Comparison of ENCODE assay signal across 8 cellular contexts in genomic region chr19:35776102-35776788, GRCh38. TPM values are rescaled to one million over a fixed set of nuclear protein-coding genes. Genes with fewer than 3 reads are reported as not detected.
A peak's percentile ranks its signal among the peaks of the same experiment; 100 is the strongest.
DNase-seq lines count a peak whose midpoint lies in the region; ATAC-seq and TF ChIP-seq lines count a peak whose summit lies in the region.

No MANE protein-coding gene starts in this region.

- H3K9me3 ChIP-seq in right lobe of liver (no peaks in the 10 kb centered on the region), transverse colon (no peaks in the 10 kb centered on the region), body of pancreas (no peaks in the 10 kb centered on the region)

- POLR2A ChIA-PET in activated naive CD8-positive, alpha-beta T cell treated with anti-CD3 and anti-CD28 coated beads, Interleukin-2, amount 10 ng/mL, durations not matched to agents 7 days and 5 days (lab: Charles Lee) = interaction anchor here (0.8 to 1.2 kb wide), 2 partner anchors 10 to 277 kb away, joined by 3 read pairs; partner anchors contain the start of gene THAP8

- H3K4me3 ChIP-seq in right lobe of liver = peak overlapping the region; percentile 73 to 81 (median 78)
- peak overlapping the region; percentile 56 to 90 (median 80) for H3K4me3 ChIP-seq in transverse colon
- H3K4me3 ChIP-seq in body of pancreas = no peak overlapping the region

- H3K36me3 Mint-ChIP-seq in activated naive CD4-positive, alpha-beta T cell treated with anti-CD3 and anti-CD28 coated beads, Interleukin-2, amount 10 ng/mL, durations not matched to agents 7 days and 5 days = peaks cover 28% of the 10 kb centered on the region
- peaks cover 4% of the 10 kb centered on the region for H3K36me3 Mint-ChIP-seq in activated naive CD8-positive, alpha-beta T cell treated with anti-CD3 and anti-CD28 coated beads, Interleukin-2, amount 10 ng/mL, durations not matched to agents 7 days and 5 days

- H3K4me1 Mint-ChIP-seq in activated naive CD4-positive, alpha-beta T cell treated with anti-CD3 and anti-CD28 coated beads, Interleukin-2, amount 10 ng/mL, durations not matched to agents 7 days and 5 days = peaks cover 28% of the 10 kb centered on the region
- peaks cover 22% of the 10 kb centered on the region for H3K4me1 Mint-ChIP-seq in activated naive CD8-positive, alpha-beta T cell treated with anti-CD3 and anti-CD28 coated beads, Interleukin-2, amount 10 ng/mL, durations not matched to agents 7 days and 5 days

- H3K36me3 ChIP-seq in right lobe of liver (no peaks in the 10 kb centered on the region), transverse colon (no peaks in the 10 kb centered on the region), body of pancreas (replicated peaks in 1 of 2; ENCODE audit: insufficient read depth in 1 of 2, low read depth in 2 of 2) (no peaks in the 10 kb centered on the region)

- H3K4me3 Mint-ChIP-seq in activated naive CD4-positive, alpha-beta T cell treated with anti-CD3 and anti-CD28 coated beads, Interleukin-2, amount 10 ng/mL, durations not matched to agents 7 days and 5 days = peak overlapping the region; percentile 81
- H3K4me3 Mint-ChIP-seq in activated naive CD8-positive, alpha-beta T cell treated with anti-CD3 and anti-CD28 coated beads, Interleukin-2, amount 10 ng/mL, durations not matched to agents 7 days and 5 days = peak overlapping the region; percentile 95

- H3K27me3 Mint-ChIP-seq in activated naive CD4-positive, alpha-beta T cell treated with anti-CD3 and anti-CD28 coated beads, Interleukin-2, amount 10 ng/mL, durations not matched to agents 7 days and 5 days = no peaks in the 10 kb centered on the region
- H3K27me3 Mint-ChIP-seq in activated naive CD8-positive, alpha-beta T cell treated with anti-CD3 and anti-CD28 coated beads, Interleukin-2, amount 10 ng/mL, durations not matched to agents 7 days and 5 days = no peaks in the 10 kb centered on the region

- CTCF ChIA-PET in activated naive CD4-positive, alpha-beta T cell treated with anti-CD3 and anti-CD28 coated beads, Interleukin-2, amount 10 ng/mL, durations not matched to agents 7 days and 5 days (lab: Charles Lee) = interaction anchor here (0.6 to 1.4 kb wide), 4 partner anchors 11 to 245 kb away, joined by 3 to 5 read pairs (median 4); no protein-coding TSS in a partner anchor

- intact Hi-C loops in right lobe of liver (cut with DNase I) = no loop called here
- intact Hi-C loops in transverse colon (cut with DNase I; ENCODE audit: low total_unique reads) = no loop called here
- intact Hi-C loops in body of pancreas (cut with DNase I) = no loop called here

- in situ Hi-C loops in transverse colon (cut with MboI; ENCODE audit: low pct_ligation_motif_present in 1 of 4, low pct_unique_long_range_greater_than_20kb in 1 of 4, low sequenced_read_pairs in 3 of 4) = no loop called here

- no peak for ATAC-seq in activated naive CD8-positive, alpha-beta T cell treated with anti-CD3 and anti-CD28 coated beads, Interleukin-2, amount 10 ng/mL, durations not matched to agents 7 days and 5 days (ENCODE audit: low read depth)
- ATAC-seq in right lobe of liver (no peak), body of pancreas (no peak)

- no peaks in the 10 kb centered on the region for H3K9me3 Mint-ChIP-seq in activated naive CD4-positive, alpha-beta T cell treated with anti-CD3 and anti-CD28 coated beads, Interleukin-2, amount 10 ng/mL, durations not matched to agents 7 days and 5 days
- no peaks in the 10 kb centered on the region for H3K9me3 Mint-ChIP-seq in activated naive CD8-positive, alpha-beta T cell treated with anti-CD3 and anti-CD28 coated beads, Interleukin-2, amount 10 ng/mL, durations not matched to agents 7 days and 5 days

- no peak for TF ChIP-seq CTCF in right lobe of liver (IDR thresholded peaks at IDR 0.05)
- no peak for TF ChIP-seq CTCF in transverse colon (IDR thresholded peaks at IDR 0.05)
- TF ChIP-seq CTCF in body of pancreas (IDR thresholded peaks at IDR 0.05) = no peak

- WGBS in right lobe of liver (ENCODE audit: insufficient coverage, low coverage, low lambda C conversion rate, missing lambda C conversion rate) = 51% methylated on average over 10 of the region's 13 CpGs
- 20 to 58% methylated on average over 3 to 13 of the region's 13 CpGs for WGBS in transverse colon (ENCODE audit: low coverage in 1 of 2), 2 donors
- 72 to 78% methylated on average over 12 to 13 of the region's 13 CpGs for WGBS in body of pancreas, 2 donors

- H3K27ac ChIP-seq in right lobe of liver = no peak overlapping the region
- peak overlapping the region in 1 of 4 donors; percentile 56 for H3K27ac ChIP-seq in transverse colon
- H3K27ac ChIP-seq in body of pancreas = no peak overlapping the region

- no peak for TF ChIP-seq EP300 in transverse colon (IDR thresholded peaks at IDR 0.05; ENCODE audit: low read depth)

- TF ChIP-seq POLR2A in right lobe of liver (IDR thresholded peaks at IDR 0.05) (no peak), transverse colon (IDR thresholded peaks at IDR 0.05) (no peak), body of pancreas (IDR thresholded peaks at IDR 0.05) (no peak)

- no peak for DNase-seq in activated naive CD4-positive, alpha-beta T cell treated with anti-CD3 and anti-CD28 coated beads, Interleukin-2, amount 10 ng/mL, durations not matched to agents 7 days and 5 days
- DNase-seq in activated naive CD4-positive, alpha-beta T cell treated with anti-CD3 and anti-CD28 coated beads, Interleukin-2, amount 50 U/mL, for 16 hours = no peak
- no peak for DNase-seq in activated naive CD8-positive, alpha-beta T cell treated with anti-CD3 and anti-CD28 coated beads, Interleukin-2, amount 10 ng/mL, durations not matched to agents 7 days and 5 days
- DNase-seq in right lobe of liver (no peak), transverse colon (no peak), body of pancreas (no peak), OCI-M1 (lab: John Stamatoyannopoulos, UW) (no peak)
- no peak for DNase-seq in stimulated activated CD4-positive, alpha-beta T cell treated with anti-CD3 and anti-CD28 coated beads, Interleukin-1b, Interleukin-23, amount 100 ng/mL, for 48 hours

- H3K27ac Mint-ChIP-seq in activated naive CD4-positive, alpha-beta T cell treated with anti-CD3 and anti-CD28 coated beads, Interleukin-2, amount 10 ng/mL, durations not matched to agents 7 days and 5 days = peak overlapping the region; percentile 64
- peak overlapping the region; percentile 88 for H3K27ac Mint-ChIP-seq in activated naive CD8-positive, alpha-beta T cell treated with anti-CD3 and anti-CD28 coated beads, Interleukin-2, amount 10 ng/mL, durations not matched to agents 7 days and 5 days

- H3K27me3 ChIP-seq in right lobe of liver (no peaks in the 10 kb centered on the region), transverse colon (no peaks in the 10 kb centered on the region), body of pancreas (no peaks in the 10 kb centered on the region)

- H3K4me1 ChIP-seq in right lobe of liver (no peaks in the 10 kb centered on the region), transverse colon (peaks cover 4 to 15% (median 13%) of the 10 kb centered on the region in 4 donors), body of pancreas (peaks cover 14% of the 10 kb centered on the region)

RNA-seq across cellular contexts. Expression of gene ARHGAP33, which starts 0.9 kb away (rescaled TPM):
- 10 to 100 TPM; 64.4 to 76.5 TPM for total RNA-seq in activated naive CD8-positive, alpha-beta T cell treated with anti-CD3 and anti-CD28 coated beads, Interleukin-2, amount 10 ng/mL, durations not matched to agents 7 days and 5 days
- total RNA-seq in right lobe of liver (1 to 10 TPM in 5 of 6 experiments, under 1 TPM in 1; 0.37 to 5.2 (median 3.1) TPM), transverse colon (10 to 100 TPM in 2 of 4 donors, 1 to 10 TPM in 2; 6.7 to 70.3 (median 17.2) TPM), body of pancreas (10 to 100 TPM in 1 of 2 donors, 1 to 10 TPM in 1; 8.6 to 71.5 TPM)

RNA-seq across cellular contexts. Expression of gene PROSER3, which starts 18.3 kb away (rescaled TPM):
- total RNA-seq in activated naive CD8-positive, alpha-beta T cell treated with anti-CD3 and anti-CD28 coated beads, Interleukin-2, amount 10 ng/mL, durations not matched to agents 7 days and 5 days = 10 to 100 TPM; 53.0 to 59.9 TPM
- total RNA-seq in right lobe of liver (1 to 10 TPM; 3.9 to 5.5 (median 4.7) TPM), transverse colon (10 to 100 TPM in 2 of 4 donors, 1 to 10 TPM in 2; 9.2 to 42.8 (median 24.6) TPM), body of pancreas (10 to 100 TPM in 1 of 2 donors, 1 to 10 TPM in 1; 7.3 to 14.2 TPM)

RNA-seq across cellular contexts. Expression of gene HSPB6, which starts 19.4 kb away (rescaled TPM):
- total RNA-seq in activated naive CD8-positive, alpha-beta T cell treated with anti-CD3 and anti-CD28 coated beads, Interleukin-2, amount 10 ng/mL, durations not matched to agents 7 days and 5 days = under 1 TPM in 1 of 2 experiments, not detected in 1; 0.36 TPM
- total RNA-seq in right lobe of liver = 1 to 10 TPM; 2.6 to 6.0 (median 4.5) TPM
- total RNA-seq in transverse colon = 100 to 1,000 TPM in 1 of 4 donors, 10 to 100 TPM in 3; 22.3 to 185 (median 43.9) TPM
- 100 to 1,000 TPM in 1 of 2 donors, 10 to 100 TPM in 1; 35.0 to 117 TPM for total RNA-seq in body of pancreas

RNA-seq across cellular contexts. Expression of gene LIN37, which starts 27.9 kb away (rescaled TPM):
- 10 to 100 TPM; 18.3 to 22.4 TPM for total RNA-seq in activated naive CD8-positive, alpha-beta T cell treated with anti-CD3 and anti-CD28 coated beads, Interleukin-2, amount 10 ng/mL, durations not matched to agents 7 days and 5 days
- total RNA-seq in right lobe of liver = 1 to 10 TPM; 3.2 to 8.2 (median 4.9) TPM
- total RNA-seq in transverse colon = 10 to 100 TPM; 10.5 to 41.1 (median 15.8) TPM
- total RNA-seq in body of pancreas = 1 to 10 TPM; 6.7 to 7.6 TPM

RNA-seq across cellular contexts. Expression of gene PSENEN, which starts 30.8 kb away (rescaled TPM):
- total RNA-seq in activated naive CD8-positive, alpha-beta T cell treated with anti-CD3 and anti-CD28 coated beads, Interleukin-2, amount 10 ng/mL, durations not matched to agents 7 days and 5 days = 10 to 100 TPM; 35.7 to 36.3 TPM
- total RNA-seq in right lobe of liver (10 to 100 TPM; 24.2 to 42.9 (median 35.8) TPM), transverse colon (10 to 100 TPM in 3 of 4 donors, 1 to 10 TPM in 1; 6.6 to 80.0 (median 56.8) TPM), body of pancreas (10 to 100 TPM; 10.6 to 21.1 TPM)

Comparison
In these comparisons a context has a peak if more than half of its experiments do, and no peak if none do; other contexts are left out.
1. H3K4me3 ChIP-seq: peak in right lobe of liver (3 of 3) and transverse colon (4 of 4); none in body of pancreas (0 of 2).